Comparison of ENCODE assay signal across 1 cellular context in the genomic region with DNA sequence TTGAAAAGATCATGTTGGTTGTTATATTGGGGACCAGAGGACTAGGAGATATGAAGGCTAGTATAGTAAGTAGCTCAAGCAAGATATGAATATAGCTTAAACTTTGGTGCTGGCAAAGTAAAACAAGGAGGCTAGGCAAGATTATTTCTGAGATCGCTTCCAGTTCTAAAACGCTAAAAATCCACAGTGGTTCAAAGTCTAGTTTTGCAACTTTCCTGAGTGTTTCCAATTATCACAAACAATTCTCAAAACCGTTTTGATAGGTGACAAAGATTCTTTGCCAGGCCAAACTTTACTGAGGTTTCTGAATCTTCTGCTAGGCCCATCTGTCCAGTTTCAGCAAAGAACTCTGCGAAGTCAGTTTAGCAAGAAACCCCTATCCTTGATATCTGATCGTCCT.
TF ChIP-seq lines count a peak whose summit lies in the region.

No MANE protein-coding gene starts in this region.

TF ChIP-seq in HCT116, 20 proteins besides CTCF, POLR2A, EP300 and RAD21 (continued from another document):
- TF ChIP-seq, protein P1, sequence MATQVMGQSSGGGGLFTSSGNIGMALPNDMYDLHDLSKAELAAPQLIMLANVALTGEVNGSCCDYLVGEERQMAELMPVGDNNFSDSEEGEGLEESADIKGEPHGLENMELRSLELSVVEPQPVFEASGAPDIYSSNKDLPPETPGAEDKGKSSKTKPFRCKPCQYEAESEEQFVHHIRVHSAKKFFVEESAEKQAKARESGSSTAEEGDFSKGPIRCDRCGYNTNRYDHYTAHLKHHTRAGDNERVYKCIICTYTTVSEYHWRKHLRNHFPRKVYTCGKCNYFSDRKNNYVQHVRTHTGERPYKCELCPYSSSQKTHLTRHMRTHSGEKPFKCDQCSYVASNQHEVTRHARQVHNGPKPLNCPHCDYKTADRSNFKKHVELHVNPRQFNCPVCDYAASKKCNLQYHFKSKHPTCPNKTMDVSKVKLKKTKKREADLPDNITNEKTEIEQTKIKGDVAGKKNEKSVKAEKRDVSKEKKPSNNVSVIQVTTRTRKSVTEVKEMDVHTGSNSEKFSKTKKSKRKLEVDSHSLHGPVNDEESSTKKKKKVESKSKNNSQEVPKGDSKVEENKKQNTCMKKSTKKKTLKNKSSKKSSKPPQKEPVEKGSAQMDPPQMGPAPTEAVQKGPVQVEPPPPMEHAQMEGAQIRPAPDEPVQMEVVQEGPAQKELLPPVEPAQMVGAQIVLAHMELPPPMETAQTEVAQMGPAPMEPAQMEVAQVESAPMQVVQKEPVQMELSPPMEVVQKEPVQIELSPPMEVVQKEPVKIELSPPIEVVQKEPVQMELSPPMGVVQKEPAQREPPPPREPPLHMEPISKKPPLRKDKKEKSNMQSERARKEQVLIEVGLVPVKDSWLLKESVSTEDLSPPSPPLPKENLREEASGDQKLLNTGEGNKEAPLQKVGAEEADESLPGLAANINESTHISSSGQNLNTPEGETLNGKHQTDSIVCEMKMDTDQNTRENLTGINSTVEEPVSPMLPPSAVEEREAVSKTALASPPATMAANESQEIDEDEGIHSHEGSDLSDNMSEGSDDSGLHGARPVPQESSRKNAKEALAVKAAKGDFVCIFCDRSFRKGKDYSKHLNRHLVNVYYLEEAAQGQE (IDR thresholded peaks at IDR 0.05; ENCODE audit: low read depth) = no peak
- TF ChIP-seq EZH2phosphoT487 (IDR thresholded peaks at IDR 0.05; ENCODE audit: borderline replicate concordance) (no peak), POLR2AphosphoS5 (IDR thresholded peaks at IDR 0.05; ENCODE audit: low read depth, low read length) (no peak), SIN3A (IDR thresholded peaks at IDR 0.05; ENCODE audit: low read depth) (no peak), EZH2 (IDR thresholded peaks at IDR 0.05) (no peak), CEBPB (IDR thresholded peaks at IDR 0.05; ENCODE audit: low read depth) (no peak), ZFX (IDR thresholded peaks at IDR 0.05) (no peak)
- TF ChIP-seq, protein P2, sequence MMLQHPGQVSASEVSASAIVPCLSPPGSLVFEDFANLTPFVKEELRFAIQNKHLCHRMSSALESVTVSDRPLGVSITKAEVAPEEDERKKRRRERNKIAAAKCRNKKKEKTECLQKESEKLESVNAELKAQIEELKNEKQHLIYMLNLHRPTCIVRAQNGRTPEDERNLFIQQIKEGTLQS (IDR thresholded peaks at IDR 0.05) = no peak
- TF ChIP-seq, protein P3, sequence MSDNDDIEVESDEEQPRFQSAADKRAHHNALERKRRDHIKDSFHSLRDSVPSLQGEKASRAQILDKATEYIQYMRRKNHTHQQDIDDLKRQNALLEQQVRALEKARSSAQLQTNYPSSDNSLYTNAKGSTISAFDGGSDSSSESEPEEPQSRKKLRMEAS (IDR thresholded peaks at IDR 0.05) = no peak
